In genomic region chr4:67549123-67549522, GRCh38 we compare ENCODE assay signal across 8 cellular contexts. TPM values are rescaled to one million over a fixed set of nuclear protein-coding genes. Genes with fewer than 3 reads are reported as not detected.
DNase-seq lines count a peak whose midpoint lies in the region; ATAC-seq and TF ChIP-seq lines count a peak whose summit lies in the region.

No MANE protein-coding gene starts in this region.

- no peaks in the 10 kb centered on the region for H3K27me3 Mint-ChIP-seq in naive B cell

- no peaks in the 10 kb centered on the region for H3K36me3 Mint-ChIP-seq in naive B cell

- H3K27me3 ChIP-seq in DOHH2 (ENCODE audit: control insufficient read depth, low read length), result no peaks in the 10 kb centered on the region
- no peaks in the 10 kb centered on the region for H3K27me3 ChIP-seq in upper lobe of left lung
- H3K27me3 ChIP-seq in ascending aorta, result no peaks in the 10 kb centered on the region

- H3K4me2 ChIP-seq in DOHH2 (ENCODE audit: low read length), result peak overlapping the region; percentile 86

- peak overlapping the region in 6 of 8 donors; percentile 64 to 86 (median 78) for H3K4me3 Mint-ChIP-seq in naive B cell

- TF ChIP-seq POLR2A in upper lobe of left lung (IDR thresholded peaks at IDR 0.05), result no peak

- no peaks in the 10 kb centered on the region for H3K9me3 Mint-ChIP-seq in naive B cell

- intact Hi-C loops in ascending aorta (cut with DNase I), result loop anchor here (10.0 kb wide), 1 partner anchor 796 kb away; no protein-coding TSS in a partner anchor

- H3K36me3 ChIP-seq in DOHH2 (ENCODE audit: control insufficient read depth, low read length), result peaks cover 11% of the 10 kb centered on the region
- no peaks in the 10 kb centered on the region for H3K36me3 ChIP-seq in upper lobe of left lung
- no peaks in the 10 kb centered on the region for H3K36me3 ChIP-seq in ascending aorta

- H3K9me3 ChIP-seq in DOHH2 (ENCODE audit: control insufficient read depth, insufficient read depth, low read length), result no peaks in the 10 kb centered on the region
- H3K9me3 ChIP-seq in upper lobe of left lung, result no peaks in the 10 kb centered on the region
- no peaks in the 10 kb centered on the region for H3K9me3 ChIP-seq in ascending aorta

- peaks cover 32% of the 10 kb centered on the region for H3F3A ChIP-seq in DOHH2 (ENCODE audit: control insufficient read depth, insufficient read depth)

- H3K27ac ChIP-seq in DOHH2 (ENCODE audit: low read depth, low read length) (peak overlapping the region; percentile 94), upper lobe of left lung (no peak overlapping the region), ascending aorta (no peak overlapping the region)

- H3K79me2 ChIP-seq in DOHH2 (ENCODE audit: control insufficient read depth, low read length), result peaks cover 19% of the 10 kb centered on the region

- peaks cover 32 to 60% (median 45%) of the 10 kb centered on the region in 3 donors for H3K4me1 Mint-ChIP-seq in naive B cell

- TF ChIP-seq CTCF in DOHH2 (IDR thresholded peaks at IDR 0.05; ENCODE audit: low read depth, low read length, poor library complexity, severe bottlenecking), result peak; percentile 70
- peak in 2 of 6 experiments; percentile 6 to 12 for TF ChIP-seq CTCF in upper lobe of left lung (IDR thresholded peaks at IDR 0.05)
- peak in 1 of 3 experiments; percentile 22 for TF ChIP-seq CTCF in ascending aorta (IDR thresholded peaks at IDR 0.05)

- H3K9me2 ChIP-seq in DOHH2 (replicated peaks; ENCODE audit: control insufficient read depth, low read length), result no peaks in the 10 kb centered on the region

- 8 to 27% methylated on average over 1 of the region's 1 CpG for WGBS in upper lobe of left lung, 2 donors

- peak overlapping the region in 2 of 6 donors; percentile 76 to 95 for H3K27ac Mint-ChIP-seq in naive B cell

- H4K20me1 ChIP-seq in DOHH2 (ENCODE audit: control insufficient read depth, insufficient read depth, low read depth, low read length), result 0 out of 2 replicates have a peak, but pooled peaks cover under 1% of the 10 kb centered on the region

- DNase-seq in SK-N-DZ (ENCODE audit: low spot score), result peak; percentile 5
- peak; percentile 45 for DNase-seq in naive B cell
- no peak for DNase-seq in activated CD4-positive, alpha-beta T cell treated with anti-CD3 and anti-CD28 coated beads for 1 hour
- DNase-seq in upper lobe of left lung, result no peak
- DNase-seq in ascending aorta (ENCODE audit: low spot score in 2 of 2), result no peak

- peaks cover 76% of the 10 kb centered on the region for H3K4me1 ChIP-seq in DOHH2 (ENCODE audit: control insufficient read depth, low read length)
- peaks cover 0 to 9% (median 7%) of the 10 kb centered on the region in 4 donors for H3K4me1 ChIP-seq in upper lobe of left lung
- no peaks in the 10 kb centered on the region for H3K4me1 ChIP-seq in ascending aorta

- TF ChIP-seq EP300 in upper lobe of left lung (IDR thresholded peaks at IDR 0.05), result no peak

- H3K4me3 ChIP-seq in DOHH2 (ENCODE audit: low read length), result peak overlapping the region; percentile 60
- no peak overlapping the region for H3K4me3 ChIP-seq in upper lobe of left lung
- no peak overlapping the region for H3K4me3 ChIP-seq in ascending aorta

- ATAC-seq in GM19463 (IDR thresholded peaks at IDR 0.05; ENCODE audit: unreplicated experiment) (peak; percentile 17), HG03575 (IDR thresholded peaks at IDR 0.05; ENCODE audit: extremely low read depth, insufficient number of reproducible peaks, low FRiP score, unreplicated experiment) (peak; percentile 21), naive B cell (ENCODE audit: low read depth in 2 of 2) (peak in 1 of 2 donors; percentile 15), upper lobe of left lung (ENCODE audit: low FRiP score in 2 of 2) (no peak)

RNA-seq across cellular contexts. Expression of gene CENPC, which starts 3.8 kb away (rescaled TPM):
- polyA plus RNA-seq in SK-N-DZ (2014; cell fraction: cytosol; rRNA removed), result 11.6 and 11.8 TPM in 2 replicates
- polyA plus RNA-seq in SK-N-DZ (2014; cell fraction: nucleus; rRNA removed), result 25.1 and 35.4 TPM in 2 replicates
- polyA plus RNA-seq in naive B cell (ENCODE audit: low read depth in 6 of 6), result 10 to 100 TPM; 17.6 to 28.1 (median 21.9) TPM
- total RNA-seq in upper lobe of left lung (10 to 100 TPM; 13.6 to 75.4 (median 18.5) TPM), ascending aorta (5.7 TPM)

RNA-seq across cellular contexts. Expression of gene STAP1, which starts 9.4 kb away (rescaled TPM):
- not detected in 2 replicates for polyA plus RNA-seq in SK-N-DZ (2014; cell fraction: cytosol; rRNA removed)
- polyA plus RNA-seq in SK-N-DZ (2014; cell fraction: nucleus; rRNA removed), result not detected in 2 replicates
- 100 to 1,000 TPM; 166 to 237 (median 224) TPM for polyA plus RNA-seq in naive B cell (ENCODE audit: low read depth in 6 of 6)
- total RNA-seq in upper lobe of left lung (1 to 10 TPM in 3 of 6 donors, under 1 TPM in 1, not detected in 2; 0.89 to 2.7 (median 1.7) TPM), ascending aorta (not detected)

Comparison
In these comparisons a context has a peak if more than half of its experiments do, and no peak if none do; other contexts are left out.
1. ATAC-seq: peak in GM19463 (single experiment) and HG03575 (single experiment); none in upper lobe of left lung (0 of 2).
2. DNase-seq: peak in SK-N-DZ (single experiment) and naive B cell (single experiment); none in activated CD4-positive, alpha-beta T cell treated with anti-CD3 and anti-CD28 coated beads for 1 hour (single experiment), upper lobe of left lung (0 of 2) and ascending aorta (0 of 2).